1 cellular context compared by ENCODE assay signal in the genomic region with DNA sequence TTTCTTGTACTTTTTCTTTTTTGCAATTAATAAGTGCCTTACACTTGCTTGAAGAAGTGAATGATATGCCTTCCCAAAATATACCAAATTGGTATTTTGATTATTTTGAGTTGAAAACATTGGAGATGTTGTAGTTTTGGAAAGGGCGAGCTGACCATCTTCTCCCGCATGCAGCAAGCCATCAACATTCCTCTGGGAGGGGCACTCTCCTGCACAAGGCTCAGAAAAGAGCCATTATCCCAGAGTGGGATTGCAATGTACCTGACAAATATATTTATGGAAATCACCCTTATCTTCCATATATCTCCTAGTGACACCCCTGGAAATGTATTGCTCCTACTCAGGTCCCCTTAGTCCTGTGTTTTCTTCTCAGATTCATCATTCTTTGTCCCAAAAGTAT.
A peak's percentile ranks its signal among the peaks of the same experiment; 100 is the strongest.
TF ChIP-seq lines count a peak whose summit lies in the region.

No MANE protein-coding gene starts in this region.

TF ChIP-seq in H1, 55 proteins besides CTCF, POLR2A, EP300 and RAD21:
- no peak for TF ChIP-seq CBX5 (IDR thresholded peaks at IDR 0.05; ENCODE audit: low read depth, low read length)
- TF ChIP-seq BCL11A (IDR thresholded peaks at IDR 0.05; ENCODE audit: low read depth in 2 of 2, low read length in 2 of 2) = no peak
- no peak for TF ChIP-seq SIN3A (conservative IDR thresholded peaks at IDR 0.05 in 1 of 2, IDR thresholded peaks at IDR 0.05 in 1 of 2; ENCODE audit: low read depth in 1 of 2, low read length in 2 of 2)
- TF ChIP-seq NANOG (IDR thresholded peaks at IDR 0.05; ENCODE audit: insufficient read depth, low read depth, low read length, poor library complexity, severe bottlenecking) = peak; percentile 86
- peak; percentile 74 for TF ChIP-seq TEAD4 (IDR thresholded peaks at IDR 0.05; ENCODE audit: low read depth, low read length)
